Comparison of ENCODE assay signal across 17 cellular contexts in the genomic region with DNA sequence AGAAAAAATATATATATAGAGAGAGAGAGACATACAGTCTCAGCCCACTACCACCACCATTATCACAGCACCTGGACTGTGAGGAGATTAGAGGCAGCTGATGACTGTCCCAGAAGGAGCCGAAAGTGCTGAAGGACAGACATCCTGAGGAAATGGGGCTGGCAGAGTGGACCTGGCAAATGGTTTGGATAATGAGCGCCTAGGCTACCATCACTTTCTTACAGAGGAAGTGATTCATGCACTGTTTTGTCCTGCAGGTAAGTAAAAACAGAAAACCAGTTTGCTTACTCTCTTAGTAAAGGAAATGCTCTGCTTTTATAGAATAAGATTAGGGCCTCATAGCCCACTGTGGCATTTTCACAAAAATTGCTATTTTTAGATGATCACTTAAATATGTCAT.
"Had no signal": no experiment of that assay in that cellular context is flagged by ENCODE, and none has a peak within 500 bp of the region (broad histone marks: within the 10 kb centered on the region; RNA-seq: fewer than 3 reads in every experiment).

No MANE protein-coding gene starts in this region.

- DNase-seq: activated CD4-positive, alpha-beta T cell treated with anti-CD3 and anti-CD28 coated beads, Interleukin-2, amount 50 U/mL, for 1 hour; activated CD8-positive, alpha-beta memory T cell treated with anti-CD3 and anti-CD28 coated beads for 24 hours; activated naive CD4-positive, alpha-beta T cell; activated naive CD8-positive, alpha-beta T cell treated with anti-CD3 and anti-CD28 coated beads, Interleukin-2, amount 10 ng/mL, durations not matched to agents 7 days and 5 days; anterior cingulate cortex; brain microvascular endothelial cell; dorsolateral prefrontal cortex; foreskin fibroblast; mucosa of descending colon; naive thymus-derived CD4-positive, alpha-beta T cell; stimulated activated CD4-positive, alpha-beta T cell treated with anti-CD3 and anti-CD28 coated beads, Interleukin-2, amount 100 ng/mL, for 48 hours; stimulated activated naive B cell treated with anti-CD40 and anti-IgM and Interleukin-4, amounts not matched to agents 10 μg/mL and 1 μg/mL and 100 μg/mL, for 72 hours had no signal

- H3K4me3 ChIP-seq: dorsolateral prefrontal cortex, mucosa of descending colon, tibial nerve, vagina had no signal

- H3K9me3 ChIP-seq: mucosa of descending colon, tibial nerve, vagina had no signal

- H3K4me1 ChIP-seq: parathyroid adenoma, tibial nerve, vagina had no signal

- H3K9me3 Mint-ChIP-seq: activated naive CD8-positive, alpha-beta T cell treated with anti-CD3 and anti-CD28 coated beads, Interleukin-2, amount 10 ng/mL, durations not matched to agents 7 days and 5 days; activated T-helper 1 cell treated with anti-CD3 and anti-CD28 coated beads, Interleukin-12 subunit alpha, Interleukin-12 subunit beta, Interleukin-2, Interleukin-4 antibody, amounts not matched to agents 30 ng/mL and 10 ng/mL and 1 ng/mL, durations not matched to agents 14 hours and 24 hours and 36 hours; stimulated activated naive B cell treated with anti-CD40 and anti-IgM and Interleukin-4, amounts not matched to agents 10 μg/mL and 1 μg/mL and 100 μg/mL, for 72 hours; T-helper 2 cell treated with Interferon-gamma antibody and Interleukin-4, amounts not matched to agents 5 μg/mL and 100 μg/mL, for 36 hours had no signal

- H3K36me3 Mint-ChIP-seq: activated naive CD8-positive, alpha-beta T cell treated with anti-CD3 and anti-CD28 coated beads, Interleukin-2, amount 10 ng/mL, durations not matched to agents 7 days and 5 days; naive thymus-derived CD4-positive, alpha-beta T cell; stimulated activated naive B cell treated with anti-CD40 and anti-IgM and Interleukin-4, amounts not matched to agents 10 μg/mL and 1 μg/mL and 100 μg/mL, for 72 hours had no signal

- ATAC-seq: mucosa of descending colon; naive thymus-derived CD4-positive, alpha-beta T cell; stimulated activated naive B cell treated with anti-CD40 and anti-IgM and Interleukin-4, amounts not matched to agents 10 μg/mL and 1 μg/mL and 100 μg/mL, for 72 hours had no signal

- H3K79me2 ChIP-seq: parathyroid adenoma had no signal

- H3K4me3 Mint-ChIP-seq: activated naive CD8-positive, alpha-beta T cell treated with anti-CD3 and anti-CD28 coated beads, Interleukin-2, amount 10 ng/mL, durations not matched to agents 7 days and 5 days; activated T-helper 1 cell treated with anti-CD3 and anti-CD28 coated beads, Interleukin-12 subunit alpha, Interleukin-12 subunit beta, Interleukin-2, Interleukin-4 antibody, amounts not matched to agents 30 ng/mL and 10 ng/mL and 1 ng/mL, durations not matched to agents 14 hours and 24 hours and 36 hours; naive thymus-derived CD4-positive, alpha-beta T cell; stimulated activated naive B cell treated with anti-CD40 and anti-IgM and Interleukin-4, amounts not matched to agents 10 μg/mL and 1 μg/mL and 100 μg/mL, for 72 hours; T-helper 2 cell treated with Interferon-gamma antibody and Interleukin-4, amounts not matched to agents 5 μg/mL and 100 μg/mL, for 36 hours had no signal

- H2AFZ ChIP-seq: parathyroid adenoma had no signal

- H3K4me1 Mint-ChIP-seq: activated naive CD8-positive, alpha-beta T cell treated with anti-CD3 and anti-CD28 coated beads, Interleukin-2, amount 10 ng/mL, durations not matched to agents 7 days and 5 days; naive thymus-derived CD4-positive, alpha-beta T cell; stimulated activated naive B cell treated with anti-CD40 and anti-IgM and Interleukin-4, amounts not matched to agents 10 μg/mL and 1 μg/mL and 100 μg/mL, for 72 hours had no signal

- H3K27ac Mint-ChIP-seq: activated naive CD8-positive, alpha-beta T cell treated with anti-CD3 and anti-CD28 coated beads, Interleukin-2, amount 10 ng/mL, durations not matched to agents 7 days and 5 days; activated T-helper 1 cell treated with anti-CD3 and anti-CD28 coated beads, Interleukin-12 subunit alpha, Interleukin-12 subunit beta, Interleukin-2, Interleukin-4 antibody, amounts not matched to agents 30 ng/mL and 10 ng/mL and 1 ng/mL, durations not matched to agents 14 hours and 24 hours and 36 hours; naive thymus-derived CD4-positive, alpha-beta T cell; stimulated activated naive B cell treated with anti-CD40 and anti-IgM and Interleukin-4, amounts not matched to agents 10 μg/mL and 1 μg/mL and 100 μg/mL, for 72 hours; T-helper 2 cell treated with Interferon-gamma antibody and Interleukin-4, amounts not matched to agents 5 μg/mL and 100 μg/mL, for 36 hours had no signal

- H3K27ac ChIP-seq: brain microvascular endothelial cell, dorsolateral prefrontal cortex, parathyroid adenoma, tibial nerve, vagina had no signal

- H3K27me3 Mint-ChIP-seq: naive thymus-derived CD4-positive, alpha-beta T cell; stimulated activated naive B cell treated with anti-CD40 and anti-IgM and Interleukin-4, amounts not matched to agents 10 μg/mL and 1 μg/mL and 100 μg/mL, for 72 hours had no signal

- H3K9ac ChIP-seq: parathyroid adenoma had no signal

- H3K27me3 ChIP-seq: brain microvascular endothelial cell, dorsolateral prefrontal cortex, tibial nerve, vagina had no signal
